ENCODE assay signal across 11 cellular contexts in the genomic region with DNA sequence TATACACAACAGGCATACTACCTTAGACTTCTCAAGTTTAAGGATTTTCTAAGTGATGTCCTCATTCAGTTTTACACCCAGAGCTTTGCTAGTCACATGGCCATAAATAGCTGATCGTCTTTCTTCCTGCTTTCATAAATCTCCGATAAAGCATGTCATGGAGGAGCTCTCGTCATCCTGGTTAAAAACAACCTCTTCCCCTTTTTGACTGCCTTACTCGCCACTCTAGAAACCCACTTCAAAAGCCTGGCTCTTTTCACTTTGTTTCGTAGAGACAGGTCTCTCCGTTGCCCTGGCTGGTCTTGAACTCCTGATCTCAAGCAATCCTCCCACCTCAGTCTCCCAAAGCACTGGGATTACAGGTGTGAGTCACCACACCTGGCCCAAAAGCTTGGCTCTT.
DNase-seq lines count a peak whose midpoint lies in the region; ATAC-seq and TF ChIP-seq lines count a peak whose summit lies in the region.
"Had no signal": no experiment of that assay in that cellular context is flagged by ENCODE, and none has a peak within 500 bp of the region (broad histone marks: within the 10 kb centered on the region; RNA-seq: fewer than 3 reads in every experiment).

No MANE protein-coding gene starts in this region.

- H3K9me3 ChIP-seq in upper lobe of left lung: no peaks in the 10 kb centered on the region

- H3K9me3 Mint-ChIP-seq in activated naive CD4-positive, alpha-beta T cell treated with anti-CD3 and anti-CD28 coated beads, Interleukin-2, amount 50 U/mL, for 24 hours: no peaks in the 10 kb centered on the region
- no peaks in the 10 kb centered on the region for H3K9me3 Mint-ChIP-seq in effector memory CD8-positive, alpha-beta T cell
- H3K9me3 Mint-ChIP-seq: HFFc6 had no signal

- H3K4me3 Mint-ChIP-seq in activated naive CD4-positive, alpha-beta T cell treated with anti-CD3 and anti-CD28 coated beads, Interleukin-2, amount 50 U/mL, for 24 hours: peak overlapping the region; percentile 68
- H3K4me3 Mint-ChIP-seq in effector memory CD8-positive, alpha-beta T cell: no peak overlapping the region
- H3K4me3 Mint-ChIP-seq: HFFc6 had no signal

- TF ChIP-seq EP300 in upper lobe of left lung (IDR thresholded peaks at IDR 0.05): no peak

- H3K27me3 ChIP-seq in upper lobe of left lung: no peaks in the 10 kb centered on the region
- H3K27me3 ChIP-seq: cardiac muscle cell had no signal

- peak overlapping the region in 3 of 4 donors; percentile 9 to 66 (median 15) for H3K27ac ChIP-seq in upper lobe of left lung
- H3K27ac ChIP-seq: cardiac muscle cell had no signal

- H3K4me1 Mint-ChIP-seq in activated naive CD4-positive, alpha-beta T cell treated with anti-CD3 and anti-CD28 coated beads, Interleukin-2, amount 50 U/mL, for 24 hours: peaks cover 68% of the 10 kb centered on the region
- peaks cover 16 to 47% of the 10 kb centered on the region in 2 donors for H3K4me1 Mint-ChIP-seq in effector memory CD8-positive, alpha-beta T cell (ENCODE audit: low read depth in 2 of 2)

- TF ChIP-seq POLR2A in upper lobe of left lung (IDR thresholded peaks at IDR 0.05): no peak

- peak; percentile 32 for ATAC-seq in effector memory CD8-positive, alpha-beta T cell (replicated peaks)
- peak in 1 of 2 donors; percentile 63 for ATAC-seq in upper lobe of left lung (ENCODE audit: low FRiP score in 2 of 2)
- no peak for ATAC-seq in GM21381 (IDR thresholded peaks at IDR 0.05; ENCODE audit: unreplicated experiment)

- 45% methylated on average over 5 to 6 of the region's 6 CpGs for WGBS in upper lobe of left lung, 2 donors

- H3K27me3 Mint-ChIP-seq in activated naive CD4-positive, alpha-beta T cell treated with anti-CD3 and anti-CD28 coated beads, Interleukin-2, amount 50 U/mL, for 24 hours: no peaks in the 10 kb centered on the region
- H3K27me3 Mint-ChIP-seq in effector memory CD8-positive, alpha-beta T cell: no peaks in the 10 kb centered on the region

- no peak overlapping the region for H3K4me3 ChIP-seq in upper lobe of left lung
- H3K4me3 ChIP-seq: cardiac muscle cell had no signal

- H3K36me3 ChIP-seq in upper lobe of left lung: no peaks in the 10 kb centered on the region
- H3K36me3 ChIP-seq: cardiac muscle cell had no signal

- no peak for TF ChIP-seq CTCF in upper lobe of left lung (IDR thresholded peaks at IDR 0.05)

- H3K4me1 ChIP-seq in upper lobe of left lung: peaks cover 6 to 11% (median 7%) of the 10 kb centered on the region in 4 donors

- no peak for DNase-seq in activated naive CD4-positive, alpha-beta T cell treated with Interleukin-2 at 50 U/mL for 16 hours
- DNase-seq in SIG-M5 treated with dmso at 0.1 percent for 504 hours (lab: John Stamatoyannopoulos, UW; ENCODE audit: unreplicated experiment) (peak; percentile 91), upper lobe of left lung (no peak), cerebellum (ENCODE audit: low spot score) (no peak), dermis blood vessel endothelial cell (no peak)
- no peak for DNase-seq in effector memory CD8-positive, alpha-beta T cell
- DNase-seq: HFFc6, NCI-H524 treated with DMSO at 0.1 percent for 48 hours had no signal

- peak overlapping the region; percentile 95 for H3K27ac Mint-ChIP-seq in activated naive CD4-positive, alpha-beta T cell treated with anti-CD3 and anti-CD28 coated beads, Interleukin-2, amount 50 U/mL, for 24 hours
- peak overlapping the region; percentile 1 to 76 for H3K27ac Mint-ChIP-seq in effector memory CD8-positive, alpha-beta T cell
- H3K27ac Mint-ChIP-seq: HFFc6 had no signal

- peaks cover 2% of the 10 kb centered on the region for H3K36me3 Mint-ChIP-seq in activated naive CD4-positive, alpha-beta T cell treated with anti-CD3 and anti-CD28 coated beads, Interleukin-2, amount 50 U/mL, for 24 hours
- no peaks in the 10 kb centered on the region for H3K36me3 Mint-ChIP-seq in effector memory CD8-positive, alpha-beta T cell (ENCODE audit: insufficient read depth)
